In genomic region chr4:40736910-40737309, GRCh38 we compare ENCODE assay signal across 8 cellular contexts. TPM values are rescaled to one million over a fixed set of nuclear protein-coding genes. Genes with fewer than 3 reads are reported as not detected.
DNase-seq lines count a peak whose midpoint lies in the region; ATAC-seq, FAIRE-seq and TF ChIP-seq lines count a peak whose summit lies in the region.

No MANE protein-coding gene starts in this region.

- FAIRE-seq in K562 (lab: Jason Lieb, UNC), result no peak

- POLR2A ChIA-PET in K562 (lab: Yijun Ruan, JAX), result no interaction called here

- H3K4me1 ChIP-seq in left ventricle myocardium inferior (peaks cover 2% of the 10 kb centered on the region), K562 (replicated peaks in 1 of 2; ENCODE audit: control insufficient read depth in 2 of 2, insufficient read depth in 2 of 2, low read length in 2 of 2) (no peaks in the 10 kb centered on the region)

- H3K9me3 ChIP-seq in left ventricle myocardium inferior (replicated peaks) (no peaks in the 10 kb centered on the region), K562 (replicated peaks; ENCODE audit: control insufficient read depth, insufficient read depth, low read depth, low read length) (no peaks in the 10 kb centered on the region)

- no peak overlapping the region for H3K27ac ChIP-seq in left ventricle myocardium inferior (replicated peaks)
- no peak overlapping the region for H3K27ac ChIP-seq in K562 (ENCODE audit: extremely low read depth, low read depth, low read length)

- H3K4me3 ChIP-seq in left ventricle myocardium inferior (no peak overlapping the region), K562 (no peak overlapping the region)

- TF ChIP-seq RAD21 in K562 (CRISPR knock-in tag; conservative IDR thresholded peaks at IDR 0.05 in 1 of 2, IDR thresholded peaks at IDR 0.05 in 1 of 2), result peak; percentile 70 to 71

- H2AFZ ChIP-seq in K562 (ENCODE audit: low read depth, low read length), result no peak overlapping the region

- no peaks in the 10 kb centered on the region for H4K20me1 ChIP-seq in K562 (replicated peaks; ENCODE audit: control insufficient read depth, insufficient read depth, low read length)

- intact Hi-C loops in left ventricle myocardium inferior (cut with micrococcal nuclease), result loop anchor here (10.0 kb wide), 1 partner anchor 158 kb away; no protein-coding TSS in a partner anchor
- intact Hi-C loops in left ventricle myocardium superior (cut with micrococcal nuclease), result no loop called here
- intact Hi-C loops in K562 (cut with micrococcal nuclease), result loop anchor here (5.0 kb wide), 3 partner anchors 105 to 180 kb away; no protein-coding TSS in a partner anchor

- TF ChIP-seq EP300 in K562 (IDR thresholded peaks at IDR 0.05; ENCODE audit: low read length), result no peak

- ATAC-seq in left ventricle myocardium superior (no peak), K562 (no peak), HG03571 (IDR thresholded peaks at IDR 0.05; ENCODE audit: unreplicated experiment) (no peak), GM21390 (IDR thresholded peaks at IDR 0.05; ENCODE audit: unreplicated experiment) (no peak), esophagus mucosa (no peak)

- H3K36me3 ChIP-seq in left ventricle myocardium inferior (no peaks in the 10 kb centered on the region), K562 (ENCODE audit: control insufficient read depth, insufficient read depth, low read length) (no peaks in the 10 kb centered on the region)

- H3K4me2 ChIP-seq in K562 (ENCODE audit: insufficient read depth, low read length), result no peak overlapping the region

- no peak for DNase-seq in left ventricle myocardium inferior
- DNase-seq in left ventricle myocardium superior, result no peak
- DNase-seq in NCI-H1694 (lab: John Stamatoyannopoulos, UW), result peak; percentile 18
- DNase-seq in K562 (ENCODE audit: extremely low read depth in 1 of 4, low spot score in 3 of 4), result peak in 3 of 4 experiments; percentile 9 to 14 (median 11)
- DNase-seq in myocyte (ENCODE audit: low read depth), result peak; percentile 61

- no TSS peak for BruUV-seq in K562 (replicated peaks; lab: Mats Ljungman, UMichigan)

- H3K9me1 ChIP-seq in K562 (ENCODE audit: control insufficient read depth, insufficient read depth, low read length), result no peaks in the 10 kb centered on the region

- peaks cover 3% of the 10 kb centered on the region for H3K27me3 ChIP-seq in left ventricle myocardium inferior (ENCODE audit: low read depth)
- peaks cover 0 to 3% of the 10 kb centered on the region in 2 experiments; a peak in 3 of 5 replicates for H3K27me3 ChIP-seq in K562 (ENCODE audit: control insufficient read depth in 2 of 2, insufficient read depth in 2 of 2, low read length in 2 of 2)

- WGBS in K562 (ENCODE audit: insufficient coverage, low coverage, missing lambda C conversion rate), result 0% methylated on average over 1 of the region's 1 CpG

- no peak overlapping the region for H3K9ac ChIP-seq in K562 (ENCODE audit: insufficient read depth in 1 of 2, low read depth in 2 of 2, low read length in 2 of 2)

- TF ChIP-seq CTCF in left ventricle myocardium inferior (IDR thresholded peaks at IDR 0.05; ENCODE audit: borderline replicate concordance) (peak; percentile 44), K562 (IDR thresholded peaks at IDR 0.05 in 2 of 3, conservative IDR thresholded peaks at IDR 0.05 in 1 of 3; ENCODE audit: insufficient read depth in 2 of 3, low read depth in 1 of 3, low read length in 3 of 3) (peak; percentile 17 to 66 (median 33); a peak in 3 of 6 replicates)

- no peak for TF ChIP-seq POLR2A in K562 (conservative IDR thresholded peaks at IDR 0.05)

- H3K79me2 ChIP-seq in K562 (ENCODE audit: control insufficient read depth, insufficient read depth, low read length), result no peaks in the 10 kb centered on the region

- CTCF ChIA-PET in K562 (lab: Yijun Ruan, JAX; ENCODE audit: low intra/inter-chr PET ratio), result interaction anchor here (0.6 to 1.0 kb wide), 3 partner anchors 50 to 201 kb away, joined by 3 to 4 read pairs (median 3); no protein-coding TSS in a partner anchor

- in situ Hi-C loops in K562 (cut with MboI), result loop anchor here (5.0 to 10.0 kb wide), 2 partner anchors 105 to 168 kb away; no protein-coding TSS in a partner anchor

TF ChIP-seq in K562, 482 proteins besides CTCF, POLR2A, EP300 and RAD21:
- no peak for TF ChIP-seq MEF2A (IDR thresholded peaks at IDR 0.05; ENCODE audit: control insufficient read depth, low read depth, low read length)
- peak; percentile 26; the same call in 1 of the 2 replicates for TF ChIP-seq DEAF1 (CRISPR knock-in tag; IDR thresholded peaks at IDR 0.05)
- TF ChIP-seq ZNF384 (IDR thresholded peaks at IDR 0.05; ENCODE audit: low read depth, low read length), result 0 out of 2 replicates have a peak, but pooled peaks have one; percentile 37
- 0 out of 2 replicates have a peak, but pooled peaks have one; percentile 12 for TF ChIP-seq SMC3 (conservative IDR thresholded peaks at IDR 0.05; ENCODE audit: insufficient read depth, low read depth, low read length)

RNA-seq across cellular contexts. Expression of gene NSUN7, which starts 12.8 kb away (rescaled TPM):
- total RNA-seq in left ventricle myocardium inferior (0.91 TPM), left ventricle myocardium superior (0.40 TPM), K562 (2014; rRNA removed) (not detected in 2 replicates), K562 (2014; rRNA removed; fragmentation: Illumina TruSeq; extraction: Trizol) (not detected in 2 replicates), K562 (2015; rRNA removed; fragmentation: Illumina TruSeq; extraction: Trizol) (not detected in 2 replicates), K562 (2021) (not detected in 2 replicates), myocyte (not detected in 2 replicates), esophagus mucosa (2.0 TPM)
- total RNA-seq in K562 (2011; cell fraction: chromatin; rRNA removed; ENCODE audit: low replicate concordance), result not detected in 2 replicates
- not detected in 2 replicates for total RNA-seq in K562 (2011; cell fraction: nucleolus; rRNA removed)
- not detected in 2 replicates for total RNA-seq in K562 (2011; cell fraction: nucleoplasm; rRNA removed)
- polyA plus RNA-seq in K562 (2011; rRNA removed) (not detected in 2 replicates), K562 (2014; fragmentation: Illumina TruSeq; extraction: Trizol) (not detected in 2 replicates), K562 (2014; fragmentation: Nextera tagmentation; extraction: Ambion mirVana) (not detected), K562 (2014; rRNA removed) (not detected in 2 replicates)
- polyA plus RNA-seq in K562 (2011; cell fraction: cytosol; rRNA removed), result not detected in 2 replicates
- polyA plus RNA-seq in K562 (2011; cell fraction: nucleus; rRNA removed), result not detected in 2 replicates
- 0.10 TPM in 1 of 2 replicates, not detected in the other for polyA plus RNA-seq in K562 (2012)
- polyA minus RNA-seq in K562 (2011; rRNA and poly(A)+ RNA removed), result not detected in 2 replicates
- not detected in 2 replicates for polyA minus RNA-seq in K562 (2011; cell fraction: cytosol; rRNA and poly(A)+ RNA removed)
- polyA minus RNA-seq in K562 (2011; cell fraction: nucleus; rRNA and poly(A)+ RNA removed), result not detected in 2 replicates
- polyA plus RNA-seq in myocyte (2012), result 0.25 TPM

Comparison
In these comparisons a context has a peak if more than half of its experiments do, and no peak if none do; other contexts are left out.
1. DNase-seq: peak in NCI-H1694 (single experiment), K562 (3 of 4) and myocyte (single experiment); none in left ventricle myocardium inferior (single experiment) and left ventricle myocardium superior (single experiment).